Comparison of ENCODE assay signal across 8 cellular contexts in the genomic region with DNA sequence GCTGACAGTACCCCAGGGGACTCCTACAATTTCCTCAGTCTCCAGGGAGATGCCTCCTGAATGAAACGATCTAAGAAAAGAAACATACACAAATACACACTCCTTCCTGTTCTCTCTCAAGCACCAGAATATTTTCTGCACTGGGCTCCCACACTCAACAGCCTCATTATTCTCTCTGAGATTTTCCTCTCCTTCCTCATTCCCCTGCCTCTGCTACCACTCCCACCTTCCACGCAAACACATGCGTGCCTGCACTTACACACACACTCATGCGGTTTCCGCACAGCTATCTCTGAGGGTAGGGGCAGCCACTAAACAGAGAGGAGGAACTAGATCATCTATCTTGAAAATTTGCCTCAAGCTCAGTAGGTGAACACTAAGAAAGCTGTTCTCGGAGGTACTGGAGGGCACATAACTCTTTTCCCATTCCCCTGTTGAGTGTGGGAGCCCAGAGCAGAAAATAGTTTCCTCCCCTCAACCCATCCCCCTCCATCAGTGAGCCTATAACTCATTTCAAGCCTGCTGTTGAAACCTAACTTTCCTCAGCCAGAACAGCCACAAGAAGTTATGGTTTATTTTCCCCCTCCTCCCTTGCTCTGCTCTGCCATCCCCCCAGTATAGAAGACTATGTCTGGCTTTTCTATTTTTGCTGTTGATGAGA. TPM values are rescaled to one million over a fixed set of nuclear protein-coding genes. Genes with fewer than 3 reads are reported as not detected.
A peak's percentile ranks its signal among the peaks of the same experiment; 100 is the strongest.
DNase-seq lines count a peak whose midpoint lies in the region; ATAC-seq, FAIRE-seq and TF ChIP-seq lines count a peak whose summit lies in the region.

No MANE protein-coding gene starts in this region.

- 35% methylated on average over 6 of the region's 6 CpGs for WGBS in esophagus muscularis mucosa

- peak; percentile 57 for DNase-seq in Karpas-422
- no peak for DNase-seq in esophagus muscularis mucosa (ENCODE audit: extremely low spot score)
- DNase-seq in H54 (ENCODE audit: insufficient read length, low spot score), result no peak
- no peak for DNase-seq in NCI-H1092 (lab: John Stamatoyannopoulos, UW)

- TF ChIP-seq POLR2A in esophagus muscularis mucosa (IDR thresholded peaks at IDR 0.05; ENCODE audit: low read depth) (no peak), H54 (IDR thresholded peaks at IDR 0.05; ENCODE audit: low read depth, low read length) (no peak)

- no peaks in the 10 kb centered on the region for H3K9me3 Mint-ChIP-seq in activated naive CD4-positive, alpha-beta T cell treated with anti-CD3 and anti-CD28 coated beads, Interleukin-2, amount 50 U/mL, for 24 hours
- H3K9me3 Mint-ChIP-seq in nephron, result peaks cover 11% of the 10 kb centered on the region

- H2AFZ ChIP-seq in Karpas-422 (ENCODE audit: low read length), result peak overlapping the region; percentile 48; the same call in 1 of the 2 replicates

- intact Hi-C loops in esophagus muscularis mucosa (cut with DNase I), result no loop called here

- no peak for TF ChIP-seq EP300 in esophagus muscularis mucosa (IDR thresholded peaks at IDR 0.05)

- no peak overlapping the region for H3K27ac ChIP-seq in Karpas-422 (ENCODE audit: low read length)
- no peak overlapping the region for H3K27ac ChIP-seq in esophagus muscularis mucosa (replicated peaks in 1 of 4)

- peak overlapping the region; percentile 47 for H3K4me2 ChIP-seq in Karpas-422 (ENCODE audit: low read depth, low read length, poor library complexity, severe bottlenecking)

- H3K4me3 Mint-ChIP-seq in activated naive CD4-positive, alpha-beta T cell treated with anti-CD3 and anti-CD28 coated beads, Interleukin-2, amount 50 U/mL, for 24 hours, result peak overlapping the region; percentile 31
- H3K4me3 Mint-ChIP-seq in nephron, result peak overlapping the region; percentile 36 to 68 (median 63)

- ATAC-seq in GM18499 (IDR thresholded peaks at IDR 0.05; ENCODE audit: insufficient read depth, unreplicated experiment) (peak; percentile 55), GM21619 (IDR thresholded peaks at IDR 0.05; ENCODE audit: unreplicated experiment) (peak; percentile 80)

- peaks cover 21% of the 10 kb centered on the region for H3K4me1 ChIP-seq in Karpas-422 (ENCODE audit: low read length)
- H3K4me1 ChIP-seq in esophagus muscularis mucosa, result no peaks in the 10 kb centered on the region

- no peak for FAIRE-seq in H54 (lab: Jason Lieb, UNC)

- no peaks in the 10 kb centered on the region for H3K36me3 Mint-ChIP-seq in activated naive CD4-positive, alpha-beta T cell treated with anti-CD3 and anti-CD28 coated beads, Interleukin-2, amount 50 U/mL, for 24 hours
- no peaks in the 10 kb centered on the region for H3K36me3 Mint-ChIP-seq in nephron (ENCODE audit: low read depth)

- H3K9me2 ChIP-seq in Karpas-422 (replicated peaks; ENCODE audit: insufficient read depth, low read length), result no peaks in the 10 kb centered on the region

- H3K27ac Mint-ChIP-seq in activated naive CD4-positive, alpha-beta T cell treated with anti-CD3 and anti-CD28 coated beads, Interleukin-2, amount 50 U/mL, for 24 hours, result no peak overlapping the region
- peak overlapping the region; percentile 81 to 95 (median 86) for H3K27ac Mint-ChIP-seq in nephron

- H3K4me3 ChIP-seq in Karpas-422 (ENCODE audit: low read length) (peak overlapping the region; percentile 16; the same call in 1 of the 2 replicates), esophagus muscularis mucosa (no peak overlapping the region)

- no peaks in the 10 kb centered on the region for H4K20me1 ChIP-seq in Karpas-422 (ENCODE audit: insufficient read depth, low read depth, low read length)

- H3K79me2 ChIP-seq in Karpas-422 (ENCODE audit: low read length), result no peaks in the 10 kb centered on the region

- H3K27me3 Mint-ChIP-seq in activated naive CD4-positive, alpha-beta T cell treated with anti-CD3 and anti-CD28 coated beads, Interleukin-2, amount 50 U/mL, for 24 hours, result peaks cover 6% of the 10 kb centered on the region
- no peaks in the 10 kb centered on the region for H3K27me3 Mint-ChIP-seq in nephron (ENCODE audit: low read depth)

- H3K27me3 ChIP-seq in Karpas-422 (ENCODE audit: low read length) (no peaks in the 10 kb centered on the region), esophagus muscularis mucosa (no peaks in the 10 kb centered on the region)

- H3K4me1 Mint-ChIP-seq in activated naive CD4-positive, alpha-beta T cell treated with anti-CD3 and anti-CD28 coated beads, Interleukin-2, amount 50 U/mL, for 24 hours, result peaks cover 9% of the 10 kb centered on the region
- peaks cover 10% of the 10 kb centered on the region for H3K4me1 Mint-ChIP-seq in nephron

- no peak for TF ChIP-seq CTCF in nephron (IDR thresholded peaks at IDR 0.05; ENCODE audit: unreplicated experiment in 3 of 3)
- no peak for TF ChIP-seq CTCF in esophagus muscularis mucosa (IDR thresholded peaks at IDR 0.05)

- no peaks in the 10 kb centered on the region for H3K36me3 ChIP-seq in Karpas-422 (ENCODE audit: insufficient read depth, low read length)
- no peaks in the 10 kb centered on the region for H3K36me3 ChIP-seq in esophagus muscularis mucosa

- H3K9ac ChIP-seq in Karpas-422 (ENCODE audit: low read length), result peak overlapping the region; percentile 25

- H3K9me3 ChIP-seq in Karpas-422 (ENCODE audit: low read length) (no peaks in the 10 kb centered on the region), esophagus muscularis mucosa (no peaks in the 10 kb centered on the region)

RNA-seq across cellular contexts. Expression of a gene that starts 30.5 kb away (rescaled TPM):
- total RNA-seq in Karpas-422 (2014; rRNA removed; shearing (Covaris generic); ENCODE audit: low replicate concordance), result 9.5 and 20.4 TPM in 2 replicates
- 10 to 100 TPM; 61.9 to 94.8 (median 78.5) TPM for total RNA-seq in esophagus muscularis mucosa
